1 cellular context compared by ENCODE assay signal in the genomic region with DNA sequence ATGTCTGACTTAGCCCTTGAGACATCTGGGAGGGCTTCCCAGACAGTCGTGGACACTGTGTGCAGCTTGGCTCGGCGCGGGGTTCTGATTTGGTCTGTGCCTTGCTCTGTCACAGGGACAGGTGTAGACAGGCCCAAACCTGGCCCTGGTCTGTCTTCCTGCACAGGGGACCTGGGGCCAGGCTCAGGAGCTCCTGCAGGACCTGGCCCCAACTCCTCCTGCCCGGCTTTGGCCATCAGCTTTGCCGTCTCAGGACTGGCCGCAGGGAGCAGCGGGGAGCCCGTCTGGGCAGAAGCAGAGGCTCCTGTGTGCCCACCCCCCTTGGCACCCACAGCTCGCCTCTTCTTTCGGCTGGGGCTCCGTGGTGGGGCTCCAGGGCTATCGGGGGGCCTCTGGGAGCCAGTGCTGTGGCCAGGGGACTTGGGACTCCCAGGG.
TF ChIP-seq lines count a peak whose summit lies in the region.

No MANE protein-coding gene starts in this region.

TF ChIP-seq in H1, 55 proteins besides CTCF, POLR2A, EP300 and RAD21:
- TF ChIP-seq HDAC6 (IDR thresholded peaks at IDR 0.05; ENCODE audit: low read depth, low read length) (no peak), BACH1 (IDR thresholded peaks at IDR 0.05; ENCODE audit: low read length) (no peak), CHD1 (IDR thresholded peaks at IDR 0.05; ENCODE audit: low read depth, low read length) (no peak)
